ENCODE assay signal across 16 cellular contexts in genomic region chr10:56469482-56469881, GRCh38.
"Had no signal": no experiment of that assay in that cellular context is flagged by ENCODE, and none has a peak within 500 bp of the region (broad histone marks: within the 10 kb centered on the region; RNA-seq: fewer than 3 reads in every experiment).

No MANE protein-coding gene starts in this region.

- H3K4me3 ChIP-seq: adrenal gland, colonic mucosa, heart left ventricle, right atrium auricular region, thyroid gland, vagina had no signal

- H3K27me3 Mint-ChIP-seq: activated T-helper 17 cell treated with anti-CD3 and anti-CD28 coated beads, Interleukin-2, amount 50 U/mL, for 72 hours had no signal

- H3K27ac Mint-ChIP-seq: activated naive CD4-positive, alpha-beta T cell treated with anti-CD3 and anti-CD28 coated beads for 36 hours; activated T-helper 17 cell treated with anti-CD3 and anti-CD28 coated beads, Interleukin-2, amount 50 U/mL, for 72 hours; natural killer cell had no signal

- H3K9me3 ChIP-seq: adrenal gland, colonic mucosa, heart left ventricle, right atrium auricular region, thyroid gland, vagina had no signal

- H3K27ac ChIP-seq: adrenal gland, colonic mucosa, heart left ventricle, right atrium auricular region, thyroid gland, vagina had no signal

- H3K27me3 ChIP-seq: adrenal gland, colonic mucosa, heart left ventricle, right atrium auricular region, thyroid gland, vagina had no signal

- H3K4me1 Mint-ChIP-seq: activated T-helper 17 cell treated with anti-CD3 and anti-CD28 coated beads, Interleukin-2, amount 50 U/mL, for 72 hours; natural killer cell had no signal

- H3K36me3 ChIP-seq: adrenal gland, colonic mucosa, heart left ventricle, right atrium auricular region, thyroid gland, vagina had no signal

- DNase-seq: activated CD4-positive, alpha-beta T cell treated with anti-CD3 and anti-CD28 coated beads for 4 hours; activated naive CD4-positive, alpha-beta T cell treated with anti-CD3 and anti-CD28 coated beads for 36 hours; adrenal gland; caudate nucleus; colonic mucosa; effector CD4-positive, alpha-beta T cell; heart left ventricle; islet precursor cell; natural killer cell; nucleus accumbens; small intestine; thyroid gland had no signal

- H3K4me1 ChIP-seq: adrenal gland, colonic mucosa, heart left ventricle, right atrium auricular region, thyroid gland, vagina had no signal

- H3K4me3 Mint-ChIP-seq: activated naive CD4-positive, alpha-beta T cell treated with anti-CD3 and anti-CD28 coated beads for 36 hours; activated T-helper 17 cell treated with anti-CD3 and anti-CD28 coated beads, Interleukin-2, amount 50 U/mL, for 72 hours; natural killer cell had no signal

- ATAC-seq: activated T-helper 17 cell treated with anti-CD3 and anti-CD28 coated beads, Interleukin-2, amount 50 U/mL, for 72 hours; heart left ventricle; left lobe of liver; natural killer cell had no signal
